ENCODE assay signal across 1 cellular context in the genomic region with DNA sequence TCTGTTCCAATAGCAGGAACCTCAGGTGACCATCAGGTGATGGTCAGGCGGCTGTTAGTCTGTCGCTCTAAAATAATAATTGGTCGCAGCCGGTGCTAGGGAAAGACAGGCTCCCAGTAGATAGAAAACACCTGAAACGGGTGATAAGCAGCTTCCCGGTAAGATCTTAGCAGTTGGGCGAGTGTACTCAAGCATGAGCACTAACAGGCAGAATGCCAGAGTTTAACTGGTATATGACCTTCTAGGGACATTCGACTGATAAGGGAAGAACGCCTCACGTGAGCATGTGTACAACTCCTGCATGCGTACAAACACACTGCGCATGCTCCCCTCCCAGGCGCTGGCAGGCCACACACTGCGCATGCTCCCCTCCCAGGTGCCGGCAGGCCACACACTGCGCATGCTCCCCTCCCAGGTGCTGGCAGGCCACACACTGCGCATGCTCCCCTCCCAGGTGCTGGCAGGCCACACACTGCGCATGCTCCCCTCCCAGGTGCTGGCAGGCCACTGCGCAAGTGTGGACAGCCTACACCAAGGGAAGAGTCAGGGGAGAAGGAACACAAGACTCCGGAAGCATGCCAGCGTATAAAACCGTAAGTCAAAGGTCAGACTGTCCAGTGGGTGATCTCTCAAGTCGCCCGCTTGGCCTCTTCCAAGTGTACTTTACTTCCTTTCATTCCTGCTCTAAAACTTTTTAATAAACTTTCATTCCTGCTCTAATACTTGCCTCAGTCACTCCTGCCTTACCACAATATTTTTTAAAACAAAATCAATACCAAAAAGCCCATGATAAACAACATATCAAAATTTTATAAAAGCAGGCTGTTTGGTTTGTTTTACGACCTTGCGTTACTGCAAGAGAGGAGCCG.
TF ChIP-seq lines count a peak whose summit lies in the region.

No MANE protein-coding gene starts in this region.

TF ChIP-seq in HepG2, 621 proteins besides CTCF, POLR2A, EP300 and RAD21 (continued from another document and continues in another):
- TF ChIP-seq, protein P1, sequence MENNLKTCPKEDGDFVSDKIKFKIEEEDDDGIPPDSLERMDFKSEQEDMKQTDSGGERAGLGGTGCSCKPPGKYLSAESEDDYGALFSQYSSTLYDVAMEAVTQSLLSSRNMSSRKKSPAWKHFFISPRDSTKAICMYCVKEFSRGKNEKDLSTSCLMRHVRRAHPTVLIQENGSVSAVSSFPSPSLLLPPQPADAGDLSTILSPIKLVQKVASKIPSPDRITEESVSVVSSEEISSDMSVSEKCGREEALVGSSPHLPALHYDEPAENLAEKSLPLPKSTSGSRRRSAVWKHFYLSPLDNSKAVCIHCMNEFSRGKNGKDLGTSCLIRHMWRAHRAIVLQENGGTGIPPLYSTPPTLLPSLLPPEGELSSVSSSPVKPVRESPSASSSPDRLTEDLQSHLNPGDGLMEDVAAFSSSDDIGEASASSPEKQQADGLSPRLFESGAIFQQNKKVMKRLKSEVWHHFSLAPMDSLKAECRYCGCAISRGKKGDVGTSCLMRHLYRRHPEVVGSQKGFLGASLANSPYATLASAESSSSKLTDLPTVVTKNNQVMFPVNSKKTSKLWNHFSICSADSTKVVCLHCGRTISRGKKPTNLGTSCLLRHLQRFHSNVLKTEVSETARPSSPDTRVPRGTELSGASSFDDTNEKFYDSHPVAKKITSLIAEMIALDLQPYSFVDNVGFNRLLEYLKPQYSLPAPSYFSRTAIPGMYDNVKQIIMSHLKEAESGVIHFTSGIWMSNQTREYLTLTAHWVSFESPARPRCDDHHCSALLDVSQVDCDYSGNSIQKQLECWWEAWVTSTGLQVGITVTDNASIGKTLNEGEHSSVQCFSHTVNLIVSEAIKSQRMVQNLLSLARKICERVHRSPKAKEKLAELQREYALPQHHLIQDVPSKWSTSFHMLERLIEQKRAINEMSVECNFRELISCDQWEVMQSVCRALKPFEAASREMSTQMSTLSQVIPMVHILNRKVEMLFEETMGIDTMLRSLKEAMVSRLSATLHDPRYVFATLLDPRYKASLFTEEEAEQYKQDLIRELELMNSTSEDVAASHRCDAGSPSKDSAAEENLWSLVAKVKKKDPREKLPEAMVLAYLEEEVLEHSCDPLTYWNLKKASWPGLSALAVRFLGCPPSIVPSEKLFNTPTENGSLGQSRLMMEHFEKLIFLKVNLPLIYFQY (CRISPR knock-in tag; IDR thresholded peaks at IDR 0.05; ENCODE audit: borderline replicate concordance): no peak
- TF ChIP-seq ZNF749 (CRISPR knock-in tag; IDR thresholded peaks at IDR 0.05; ENCODE audit: borderline replicate concordance) (no peak), ZNF260 (CRISPR knock-in tag; IDR thresholded peaks at IDR 0.05; ENCODE audit: borderline replicate concordance, low read depth) (no peak), SNAPC2 (CRISPR knock-in tag; IDR thresholded peaks at IDR 0.05) (no peak), FOSL1 (CRISPR knock-in tag; IDR thresholded peaks at IDR 0.05; ENCODE audit: borderline replicate concordance) (no peak), KLF16 (CRISPR knock-in tag; IDR thresholded peaks at IDR 0.05) (peak in 1 of 2 experiments; percentile 77; a peak in 2 of 4 replicates), DNMT1 (CRISPR knock-in tag; IDR thresholded peaks at IDR 0.05) (no peak), ZNF746 (CRISPR knock-in tag; IDR thresholded peaks at IDR 0.05) (no peak), KDM6A (CRISPR knock-in tag; IDR thresholded peaks at IDR 0.05; ENCODE audit: low read depth) (no peak), CAMTA2 (CRISPR knock-in tag; IDR thresholded peaks at IDR 0.05; ENCODE audit: borderline replicate concordance) (no peak), AKAP8 (CRISPR knock-in tag; IDR thresholded peaks at IDR 0.05) (no peak), YY1 (IDR thresholded peaks at IDR 0.05; ENCODE audit: insufficient read depth, insufficient replicate concordance, low read depth, low read length) (no peak), CCDC6 (CRISPR knock-in tag; IDR thresholded peaks at IDR 0.05) (no peak), HNF4G (IDR thresholded peaks at IDR 0.05; ENCODE audit: borderline replicate concordance, low read depth, low read length) (peak; percentile 56; the same call in 1 of the 2 replicates), HNF4G (CRISPR knock-in tag; IDR thresholded peaks at IDR 0.05; ENCODE audit: borderline replicate concordance, low read depth) (no peak), SNAI1 (CRISPR knock-in tag; IDR thresholded peaks at IDR 0.05; ENCODE audit: borderline replicate concordance) (no peak), ZNF205 (CRISPR knock-in tag; IDR thresholded peaks at IDR 0.05) (no peak), KAT7 (CRISPR knock-in tag; IDR thresholded peaks at IDR 0.05; ENCODE audit: borderline replicate concordance) (peak; percentile 68; the same call in 1 of the 2 replicates)
- TF ChIP-seq, protein P2, sequence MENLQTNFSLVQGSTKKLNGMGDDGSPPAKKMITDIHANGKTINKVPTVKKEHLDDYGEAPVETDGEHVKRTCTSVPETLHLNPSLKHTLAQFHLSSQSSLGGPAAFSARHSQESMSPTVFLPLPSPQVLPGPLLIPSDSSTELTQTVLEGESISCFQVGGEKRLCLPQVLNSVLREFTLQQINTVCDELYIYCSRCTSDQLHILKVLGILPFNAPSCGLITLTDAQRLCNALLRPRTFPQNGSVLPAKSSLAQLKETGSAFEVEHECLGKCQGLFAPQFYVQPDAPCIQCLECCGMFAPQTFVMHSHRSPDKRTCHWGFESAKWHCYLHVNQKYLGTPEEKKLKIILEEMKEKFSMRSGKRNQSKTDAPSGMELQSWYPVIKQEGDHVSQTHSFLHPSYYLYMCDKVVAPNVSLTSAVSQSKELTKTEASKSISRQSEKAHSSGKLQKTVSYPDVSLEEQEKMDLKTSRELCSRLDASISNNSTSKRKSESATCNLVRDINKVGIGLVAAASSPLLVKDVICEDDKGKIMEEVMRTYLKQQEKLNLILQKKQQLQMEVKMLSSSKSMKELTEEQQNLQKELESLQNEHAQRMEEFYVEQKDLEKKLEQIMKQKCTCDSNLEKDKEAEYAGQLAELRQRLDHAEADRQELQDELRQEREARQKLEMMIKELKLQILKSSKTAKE (CRISPR knock-in tag; IDR thresholded peaks at IDR 0.05; ENCODE audit: borderline replicate concordance): no peak
- TF ChIP-seq, protein P3, sequence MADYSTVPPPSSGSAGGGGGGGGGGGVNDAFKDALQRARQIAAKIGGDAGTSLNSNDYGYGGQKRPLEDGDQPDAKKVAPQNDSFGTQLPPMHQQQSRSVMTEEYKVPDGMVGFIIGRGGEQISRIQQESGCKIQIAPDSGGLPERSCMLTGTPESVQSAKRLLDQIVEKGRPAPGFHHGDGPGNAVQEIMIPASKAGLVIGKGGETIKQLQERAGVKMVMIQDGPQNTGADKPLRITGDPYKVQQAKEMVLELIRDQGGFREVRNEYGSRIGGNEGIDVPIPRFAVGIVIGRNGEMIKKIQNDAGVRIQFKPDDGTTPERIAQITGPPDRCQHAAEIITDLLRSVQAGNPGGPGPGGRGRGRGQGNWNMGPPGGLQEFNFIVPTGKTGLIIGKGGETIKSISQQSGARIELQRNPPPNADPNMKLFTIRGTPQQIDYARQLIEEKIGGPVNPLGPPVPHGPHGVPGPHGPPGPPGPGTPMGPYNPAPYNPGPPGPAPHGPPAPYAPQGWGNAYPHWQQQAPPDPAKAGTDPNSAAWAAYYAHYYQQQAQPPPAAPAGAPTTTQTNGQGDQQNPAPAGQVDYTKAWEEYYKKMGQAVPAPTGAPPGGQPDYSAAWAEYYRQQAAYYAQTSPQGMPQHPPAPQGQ (CRISPR knock-in tag; IDR thresholded peaks at IDR 0.05; ENCODE audit: borderline replicate concordance): no peak
- TF ChIP-seq, protein P4, sequence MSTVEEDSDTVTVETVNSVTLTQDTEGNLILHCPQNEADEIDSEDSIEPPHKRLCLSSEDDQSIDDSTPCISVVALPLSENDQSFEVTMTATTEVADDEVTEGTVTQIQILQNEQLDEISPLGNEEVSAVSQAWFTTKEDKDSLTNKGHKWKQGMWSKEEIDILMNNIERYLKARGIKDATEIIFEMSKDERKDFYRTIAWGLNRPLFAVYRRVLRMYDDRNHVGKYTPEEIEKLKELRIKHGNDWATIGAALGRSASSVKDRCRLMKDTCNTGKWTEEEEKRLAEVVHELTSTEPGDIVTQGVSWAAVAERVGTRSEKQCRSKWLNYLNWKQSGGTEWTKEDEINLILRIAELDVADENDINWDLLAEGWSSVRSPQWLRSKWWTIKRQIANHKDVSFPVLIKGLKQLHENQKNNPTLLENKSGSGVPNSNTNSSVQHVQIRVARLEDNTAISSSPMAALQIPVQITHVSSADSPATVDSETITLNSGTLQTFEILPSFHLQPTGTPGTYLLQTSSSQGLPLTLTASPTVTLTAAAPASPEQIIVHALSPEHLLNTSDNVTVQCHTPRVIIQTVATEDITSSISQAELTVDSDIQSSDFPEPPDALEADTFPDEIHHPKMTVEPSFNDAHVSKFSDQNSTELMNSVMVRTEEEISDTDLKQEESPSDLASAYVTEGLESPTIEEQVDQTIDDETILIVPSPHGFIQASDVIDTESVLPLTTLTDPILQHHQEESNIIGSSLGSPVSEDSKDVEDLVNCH (CRISPR knock-in tag; IDR thresholded peaks at IDR 0.05): no peak
- TF ChIP-seq, protein P5, sequence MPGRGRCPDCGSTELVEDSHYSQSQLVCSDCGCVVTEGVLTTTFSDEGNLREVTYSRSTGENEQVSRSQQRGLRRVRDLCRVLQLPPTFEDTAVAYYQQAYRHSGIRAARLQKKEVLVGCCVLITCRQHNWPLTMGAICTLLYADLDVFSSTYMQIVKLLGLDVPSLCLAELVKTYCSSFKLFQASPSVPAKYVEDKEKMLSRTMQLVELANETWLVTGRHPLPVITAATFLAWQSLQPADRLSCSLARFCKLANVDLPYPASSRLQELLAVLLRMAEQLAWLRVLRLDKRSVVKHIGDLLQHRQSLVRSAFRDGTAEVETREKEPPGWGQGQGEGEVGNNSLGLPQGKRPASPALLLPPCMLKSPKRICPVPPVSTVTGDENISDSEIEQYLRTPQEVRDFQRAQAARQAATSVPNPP (CRISPR knock-in tag; IDR thresholded peaks at IDR 0.05): no peak
- TF ChIP-seq, protein P6, sequence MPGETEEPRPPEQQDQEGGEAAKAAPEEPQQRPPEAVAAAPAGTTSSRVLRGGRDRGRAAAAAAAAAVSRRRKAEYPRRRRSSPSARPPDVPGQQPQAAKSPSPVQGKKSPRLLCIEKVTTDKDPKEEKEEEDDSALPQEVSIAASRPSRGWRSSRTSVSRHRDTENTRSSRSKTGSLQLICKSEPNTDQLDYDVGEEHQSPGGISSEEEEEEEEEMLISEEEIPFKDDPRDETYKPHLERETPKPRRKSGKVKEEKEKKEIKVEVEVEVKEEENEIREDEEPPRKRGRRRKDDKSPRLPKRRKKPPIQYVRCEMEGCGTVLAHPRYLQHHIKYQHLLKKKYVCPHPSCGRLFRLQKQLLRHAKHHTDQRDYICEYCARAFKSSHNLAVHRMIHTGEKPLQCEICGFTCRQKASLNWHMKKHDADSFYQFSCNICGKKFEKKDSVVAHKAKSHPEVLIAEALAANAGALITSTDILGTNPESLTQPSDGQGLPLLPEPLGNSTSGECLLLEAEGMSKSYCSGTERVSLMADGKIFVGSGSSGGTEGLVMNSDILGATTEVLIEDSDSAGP (CRISPR knock-in tag; IDR thresholded peaks at IDR 0.05; ENCODE audit: borderline replicate concordance): no peak; the same call in 1 of the 2 replicates
- TF ChIP-seq, protein P7, sequence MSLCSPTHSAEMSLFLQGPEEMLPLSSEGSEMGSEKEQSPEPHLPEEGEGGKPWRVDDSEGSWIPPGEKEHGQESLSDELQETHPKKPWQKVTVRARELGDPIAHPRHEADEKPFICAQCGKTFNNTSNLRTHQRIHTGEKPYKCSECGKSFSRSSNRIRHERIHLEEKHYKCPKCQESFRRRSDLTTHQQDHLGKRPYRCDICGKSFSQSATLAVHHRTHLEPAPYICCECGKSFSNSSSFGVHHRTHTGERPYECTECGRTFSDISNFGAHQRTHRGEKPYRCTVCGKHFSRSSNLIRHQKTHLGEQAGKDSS (CRISPR knock-in tag; IDR thresholded peaks at IDR 0.05; ENCODE audit: borderline replicate concordance, low read depth): peak; percentile 65; the same call in 1 of the 2 replicates
- TF ChIP-seq, protein P8, sequence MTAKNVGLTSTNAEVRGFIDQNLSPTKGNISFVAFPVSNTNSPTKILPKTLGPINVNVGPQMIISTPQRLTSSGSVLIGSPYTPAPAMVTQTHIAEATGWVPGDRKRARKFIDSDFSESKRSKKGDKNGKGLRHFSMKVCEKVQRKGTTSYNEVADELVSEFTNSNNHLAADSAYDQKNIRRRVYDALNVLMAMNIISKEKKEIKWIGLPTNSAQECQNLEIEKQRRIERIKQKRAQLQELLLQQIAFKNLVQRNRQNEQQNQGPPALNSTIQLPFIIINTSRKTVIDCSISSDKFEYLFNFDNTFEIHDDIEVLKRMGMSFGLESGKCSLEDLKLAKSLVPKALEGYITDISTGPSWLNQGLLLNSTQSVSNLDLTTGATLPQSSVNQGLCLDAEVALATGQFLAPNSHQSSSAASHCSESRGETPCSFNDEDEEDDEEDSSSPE (CRISPR knock-in tag; IDR thresholded peaks at IDR 0.05): no peak
- TF ChIP-seq, protein P9, sequence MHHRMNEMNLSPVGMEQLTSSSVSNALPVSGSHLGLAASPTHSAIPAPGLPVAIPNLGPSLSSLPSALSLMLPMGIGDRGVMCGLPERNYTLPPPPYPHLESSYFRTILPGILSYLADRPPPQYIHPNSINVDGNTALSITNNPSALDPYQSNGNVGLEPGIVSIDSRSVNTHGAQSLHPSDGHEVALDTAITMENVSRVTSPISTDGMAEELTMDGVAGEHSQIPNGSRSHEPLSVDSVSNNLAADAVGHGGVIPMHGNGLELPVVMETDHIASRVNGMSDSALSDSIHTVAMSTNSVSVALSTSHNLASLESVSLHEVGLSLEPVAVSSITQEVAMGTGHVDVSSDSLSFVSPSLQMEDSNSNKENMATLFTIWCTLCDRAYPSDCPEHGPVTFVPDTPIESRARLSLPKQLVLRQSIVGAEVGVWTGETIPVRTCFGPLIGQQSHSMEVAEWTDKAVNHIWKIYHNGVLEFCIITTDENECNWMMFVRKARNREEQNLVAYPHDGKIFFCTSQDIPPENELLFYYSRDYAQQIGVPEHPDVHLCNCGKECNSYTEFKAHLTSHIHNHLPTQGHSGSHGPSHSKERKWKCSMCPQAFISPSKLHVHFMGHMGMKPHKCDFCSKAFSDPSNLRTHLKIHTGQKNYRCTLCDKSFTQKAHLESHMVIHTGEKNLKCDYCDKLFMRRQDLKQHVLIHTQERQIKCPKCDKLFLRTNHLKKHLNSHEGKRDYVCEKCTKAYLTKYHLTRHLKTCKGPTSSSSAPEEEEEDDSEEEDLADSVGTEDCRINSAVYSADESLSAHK (CRISPR knock-in tag; IDR thresholded peaks at IDR 0.05; ENCODE audit: borderline replicate concordance): no peak
- TF ChIP-seq, protein P10, sequence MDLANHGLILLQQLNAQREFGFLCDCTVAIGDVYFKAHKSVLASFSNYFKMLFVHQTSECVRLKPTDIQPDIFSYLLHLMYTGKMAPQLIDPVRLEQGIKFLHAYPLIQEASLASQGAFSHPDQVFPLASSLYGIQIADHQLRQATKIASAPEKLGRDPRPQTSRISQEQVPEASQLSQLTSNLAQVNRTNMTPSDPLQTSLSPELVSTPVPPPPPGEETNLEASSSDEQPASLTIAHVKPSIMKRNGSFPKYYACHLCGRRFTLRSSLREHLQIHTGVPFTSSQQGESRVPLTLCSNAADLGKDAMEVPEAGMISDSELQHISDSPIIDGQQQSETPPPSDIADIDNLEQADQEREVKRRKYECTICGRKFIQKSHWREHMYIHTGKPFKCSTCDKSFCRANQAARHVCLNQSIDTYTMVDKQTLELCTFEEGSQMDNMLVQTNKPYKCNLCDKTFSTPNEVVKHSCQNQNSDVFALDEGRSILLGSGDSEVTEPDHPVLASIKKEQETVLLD (CRISPR knock-in tag; IDR thresholded peaks at IDR 0.05; ENCODE audit: low read depth): no peak
- TF ChIP-seq, protein P11, sequence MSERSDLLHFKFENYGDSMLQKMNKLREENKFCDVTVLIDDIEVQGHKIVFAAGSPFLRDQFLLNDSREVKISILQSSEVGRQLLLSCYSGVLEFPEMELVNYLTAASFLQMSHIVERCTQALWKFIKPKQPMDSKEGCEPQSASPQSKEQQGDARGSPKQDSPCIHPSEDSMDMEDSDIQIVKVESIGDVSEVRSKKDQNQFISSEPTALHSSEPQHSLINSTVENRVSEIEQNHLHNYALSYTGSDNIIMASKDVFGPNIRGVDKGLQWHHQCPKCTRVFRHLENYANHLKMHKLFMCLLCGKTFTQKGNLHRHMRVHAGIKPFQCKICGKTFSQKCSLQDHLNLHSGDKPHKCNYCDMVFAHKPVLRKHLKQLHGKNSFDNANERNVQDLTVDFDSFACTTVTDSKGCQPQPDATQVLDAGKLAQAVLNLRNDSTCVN (CRISPR knock-in tag; IDR thresholded peaks at IDR 0.05; ENCODE audit: borderline replicate concordance): 0 out of 2 replicates have a peak, but pooled peaks have one; percentile 20
